Comparison of ENCODE assay signal across 11 cellular contexts in genomic region chr15:52379395-52380111, GRCh38.
A peak's percentile ranks its signal among the peaks of the same experiment; 100 is the strongest.
DNase-seq lines count a peak whose midpoint lies in the region; ATAC-seq and TF ChIP-seq lines count a peak whose summit lies in the region.
"Had no signal": no experiment of that assay in that cellular context is flagged by ENCODE, and none has a peak within 500 bp of the region (broad histone marks: within the 10 kb centered on the region; RNA-seq: fewer than 3 reads in every experiment).

No MANE protein-coding gene starts in this region.

- TF ChIP-seq CTCF in colonic mucosa (IDR thresholded peaks at IDR 0.05), result no peak

- 93% methylated on average over 14 of the region's 14 CpGs for WGBS in thymus

- intact Hi-C loops in colonic mucosa (cut with DNase I), result no loop called here

- H3K27ac ChIP-seq in thymus (ENCODE audit: low read depth), result peak overlapping the region; percentile 26
- H3K27ac ChIP-seq in colonic mucosa, result no peak overlapping the region
- H3K27ac ChIP-seq: BLaER1, cardiac muscle cell, pancreas had no signal

- H3K9ac ChIP-seq in colonic mucosa (ENCODE audit: low read depth in 2 of 2, low read length in 2 of 2), result no peak overlapping the region
- H3K9ac ChIP-seq: BLaER1 had no signal

- peak; percentile 52 for ATAC-seq in HG02571 (IDR thresholded peaks at IDR 0.05; ENCODE audit: unreplicated experiment)
- peak; percentile 48 for ATAC-seq in HG03565 (IDR thresholded peaks at IDR 0.05; ENCODE audit: unreplicated experiment)

- no peak overlapping the region for H3K4me3 ChIP-seq in thymus (ENCODE audit: low read length)
- no peak overlapping the region for H3K4me3 ChIP-seq in colonic mucosa
- H3K4me3 ChIP-seq: BLaER1, cardiac muscle cell, pancreas had no signal

- H3K36me3 ChIP-seq in thymus (ENCODE audit: control insufficient read depth, insufficient read depth) (peaks cover 32% of the 10 kb centered on the region), colonic mucosa (no peaks in the 10 kb centered on the region)

- H3K9me3 ChIP-seq in thymus (ENCODE audit: control insufficient read depth), result no peaks in the 10 kb centered on the region
- no peaks in the 10 kb centered on the region for H3K9me3 ChIP-seq in colonic mucosa
- H3K9me3 ChIP-seq: BLaER1, pancreas had no signal

- DNase-seq in stimulated activated naive CD4-positive, alpha-beta T cell treated with Interleukin-2 at 50 U/mL for 16 hours (lab: John Stamatoyannopoulos, UW), result peak; percentile 1
- no peak for DNase-seq in stimulated activated naive CD4-positive, alpha-beta T cell (lab: John Stamatoyannopoulos, UW)
- no peak for DNase-seq in colonic mucosa
- DNase-seq in Kasumi-1 (lab: John Stamatoyannopoulos, UW), result no peak
- no peak for DNase-seq in 8988T
- DNase-seq: pancreas had no signal

- no peaks in the 10 kb centered on the region for H3K4me1 ChIP-seq in thymus (ENCODE audit: control insufficient read depth, insufficient read depth, low read length)
- no peaks in the 10 kb centered on the region for H3K4me1 ChIP-seq in colonic mucosa
- H3K4me1 ChIP-seq: pancreas had no signal

- H3K27me3 ChIP-seq in thymus (ENCODE audit: control insufficient read depth, insufficient read depth) (no peaks in the 10 kb centered on the region), colonic mucosa (no peaks in the 10 kb centered on the region)
- H3K27me3 ChIP-seq: BLaER1, cardiac muscle cell, pancreas had no signal
